Comparison of ENCODE assay signal across 1 cellular context in the genomic region with DNA sequence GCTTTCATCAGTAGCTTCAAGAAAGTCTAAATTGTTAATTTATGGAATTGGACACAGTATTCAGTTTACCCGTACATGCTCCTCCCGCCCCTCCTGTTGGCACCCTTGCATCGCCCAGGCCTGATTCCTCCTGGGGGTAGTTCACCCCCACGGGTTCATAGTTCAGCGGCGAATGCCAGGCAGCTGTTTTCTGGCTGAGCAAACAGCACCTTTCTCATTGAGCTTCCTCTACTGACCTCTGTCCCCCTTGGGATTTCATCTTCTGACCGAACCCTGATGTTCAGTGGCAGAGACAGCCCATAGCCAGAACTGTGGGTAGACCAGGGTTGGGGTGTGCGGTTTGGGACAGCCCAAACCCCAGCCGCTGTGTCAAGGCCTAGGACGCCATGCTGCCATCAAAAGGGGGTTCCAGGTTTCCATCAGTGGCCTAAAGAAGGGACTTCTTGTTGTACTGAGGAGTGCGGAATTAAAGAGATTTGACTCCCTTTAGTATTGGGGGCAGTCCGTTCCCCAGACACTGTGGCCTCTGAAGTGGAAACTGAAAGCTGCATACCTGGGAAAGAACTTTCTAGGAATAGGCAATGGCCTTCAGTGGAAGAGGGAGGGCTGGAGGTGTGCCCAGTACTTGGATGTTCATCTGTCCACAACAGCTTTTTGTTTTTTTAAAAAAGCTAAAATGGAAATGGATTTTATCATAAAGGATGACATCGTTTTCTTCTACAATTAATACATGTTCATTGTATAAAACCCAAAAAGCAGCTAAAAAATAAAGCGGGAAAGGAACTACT.
TF ChIP-seq lines count a peak whose summit lies in the region.

No MANE protein-coding gene starts in this region.

TF ChIP-seq in HepG2, 621 proteins besides CTCF, POLR2A, EP300 and RAD21 (continued from another document and continues in another):
- TF ChIP-seq, protein P1, sequence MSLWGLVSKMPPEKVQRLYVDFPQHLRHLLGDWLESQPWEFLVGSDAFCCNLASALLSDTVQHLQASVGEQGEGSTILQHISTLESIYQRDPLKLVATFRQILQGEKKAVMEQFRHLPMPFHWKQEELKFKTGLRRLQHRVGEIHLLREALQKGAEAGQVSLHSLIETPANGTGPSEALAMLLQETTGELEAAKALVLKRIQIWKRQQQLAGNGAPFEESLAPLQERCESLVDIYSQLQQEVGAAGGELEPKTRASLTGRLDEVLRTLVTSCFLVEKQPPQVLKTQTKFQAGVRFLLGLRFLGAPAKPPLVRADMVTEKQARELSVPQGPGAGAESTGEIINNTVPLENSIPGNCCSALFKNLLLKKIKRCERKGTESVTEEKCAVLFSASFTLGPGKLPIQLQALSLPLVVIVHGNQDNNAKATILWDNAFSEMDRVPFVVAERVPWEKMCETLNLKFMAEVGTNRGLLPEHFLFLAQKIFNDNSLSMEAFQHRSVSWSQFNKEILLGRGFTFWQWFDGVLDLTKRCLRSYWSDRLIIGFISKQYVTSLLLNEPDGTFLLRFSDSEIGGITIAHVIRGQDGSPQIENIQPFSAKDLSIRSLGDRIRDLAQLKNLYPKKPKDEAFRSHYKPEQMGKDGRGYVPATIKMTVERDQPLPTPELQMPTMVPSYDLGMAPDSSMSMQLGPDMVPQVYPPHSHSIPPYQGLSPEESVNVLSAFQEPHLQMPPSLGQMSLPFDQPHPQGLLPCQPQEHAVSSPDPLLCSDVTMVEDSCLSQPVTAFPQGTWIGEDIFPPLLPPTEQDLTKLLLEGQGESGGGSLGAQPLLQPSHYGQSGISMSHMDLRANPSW (CRISPR knock-in tag; IDR thresholded peaks at IDR 0.05; ENCODE audit: borderline replicate concordance) = no peak
- TF ChIP-seq HINFP (CRISPR knock-in tag; IDR thresholded peaks at IDR 0.05; ENCODE audit: low read depth) (no peak), KDM3A (CRISPR knock-in tag; IDR thresholded peaks at IDR 0.05; ENCODE audit: low read depth) (no peak), MED8 (CRISPR knock-in tag; IDR thresholded peaks at IDR 0.05; ENCODE audit: insufficient replicate concordance) (no peak), SYNCRIP (IDR thresholded peaks at IDR 0.05; ENCODE audit: insufficient read depth, low read depth, low read length) (no peak), ZNF326 (CRISPR knock-in tag; IDR thresholded peaks at IDR 0.05; ENCODE audit: borderline replicate concordance) (no peak), ATM (IDR thresholded peaks at IDR 0.05; ENCODE audit: borderline replicate concordance) (no peak), FOXA1 (IDR thresholded peaks at IDR 0.05) (no peak), FOXA1 (CRISPR knock-in tag; IDR thresholded peaks at IDR 0.05) (no peak), FOXM1 (CRISPR knock-in tag; IDR thresholded peaks at IDR 0.05) (no peak), SRSF9 (IDR thresholded peaks at IDR 0.05; ENCODE audit: borderline replicate concordance, insufficient read depth, low read depth, low read length, poor library complexity, severe bottlenecking) (no peak), ZMYM4 (CRISPR knock-in tag; IDR thresholded peaks at IDR 0.05) (no peak), PHF8 (CRISPR knock-in tag; IDR thresholded peaks at IDR 0.05) (no peak), POGZ (CRISPR knock-in tag; IDR thresholded peaks at IDR 0.05) (no peak), ZNF235 (CRISPR knock-in tag; IDR thresholded peaks at IDR 0.05; ENCODE audit: borderline replicate concordance) (no peak), NFAT5 (CRISPR knock-in tag; IDR thresholded peaks at IDR 0.05) (no peak), EHMT2 (IDR thresholded peaks at IDR 0.05; ENCODE audit: borderline replicate concordance, low read depth, low read length) (no peak), GABPB1 (CRISPR knock-in tag; IDR thresholded peaks at IDR 0.05) (no peak), ZNF768 (CRISPR knock-in tag; IDR thresholded peaks at IDR 0.05) (no peak), AHR (CRISPR knock-in tag; IDR thresholded peaks at IDR 0.05) (no peak), ADNP (CRISPR knock-in tag; IDR thresholded peaks at IDR 0.05) (no peak), E2F2 (CRISPR knock-in tag; IDR thresholded peaks at IDR 0.05; ENCODE audit: borderline replicate concordance) (no peak), ZNF740 (CRISPR knock-in tag; IDR thresholded peaks at IDR 0.05) (no peak)
- TF ChIP-seq, protein P2, sequence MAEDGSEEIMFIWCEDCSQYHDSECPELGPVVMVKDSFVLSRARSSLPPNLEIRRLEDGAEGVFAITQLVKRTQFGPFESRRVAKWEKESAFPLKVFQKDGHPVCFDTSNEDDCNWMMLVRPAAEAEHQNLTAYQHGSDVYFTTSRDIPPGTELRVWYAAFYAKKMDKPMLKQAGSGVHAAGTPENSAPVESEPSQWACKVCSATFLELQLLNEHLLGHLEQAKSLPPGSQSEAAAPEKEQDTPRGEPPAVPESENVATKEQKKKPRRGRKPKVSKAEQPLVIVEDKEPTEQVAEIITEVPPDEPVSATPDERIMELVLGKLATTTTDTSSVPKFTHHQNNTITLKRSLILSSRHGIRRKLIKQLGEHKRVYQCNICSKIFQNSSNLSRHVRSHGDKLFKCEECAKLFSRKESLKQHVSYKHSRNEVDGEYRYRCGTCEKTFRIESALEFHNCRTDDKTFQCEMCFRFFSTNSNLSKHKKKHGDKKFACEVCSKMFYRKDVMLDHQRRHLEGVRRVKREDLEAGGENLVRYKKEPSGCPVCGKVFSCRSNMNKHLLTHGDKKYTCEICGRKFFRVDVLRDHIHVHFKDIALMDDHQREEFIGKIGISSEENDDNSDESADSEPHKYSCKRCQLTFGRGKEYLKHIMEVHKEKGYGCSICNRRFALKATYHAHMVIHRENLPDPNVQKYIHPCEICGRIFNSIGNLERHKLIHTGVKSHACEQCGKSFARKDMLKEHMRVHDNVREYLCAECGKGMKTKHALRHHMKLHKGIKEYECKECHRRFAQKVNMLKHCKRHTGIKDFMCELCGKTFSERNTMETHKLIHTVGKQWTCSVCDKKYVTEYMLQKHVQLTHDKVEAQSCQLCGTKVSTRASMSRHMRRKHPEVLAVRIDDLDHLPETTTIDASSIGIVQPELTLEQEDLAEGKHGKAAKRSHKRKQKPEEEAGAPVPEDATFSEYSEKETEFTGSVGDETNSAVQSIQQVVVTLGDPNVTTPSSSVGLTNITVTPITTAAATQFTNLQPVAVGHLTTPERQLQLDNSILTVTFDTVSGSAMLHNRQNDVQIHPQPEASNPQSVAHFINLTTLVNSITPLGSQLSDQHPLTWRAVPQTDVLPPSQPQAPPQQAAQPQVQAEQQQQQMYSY (CRISPR knock-in tag; IDR thresholded peaks at IDR 0.05) = no peak
- TF ChIP-seq, protein P3, sequence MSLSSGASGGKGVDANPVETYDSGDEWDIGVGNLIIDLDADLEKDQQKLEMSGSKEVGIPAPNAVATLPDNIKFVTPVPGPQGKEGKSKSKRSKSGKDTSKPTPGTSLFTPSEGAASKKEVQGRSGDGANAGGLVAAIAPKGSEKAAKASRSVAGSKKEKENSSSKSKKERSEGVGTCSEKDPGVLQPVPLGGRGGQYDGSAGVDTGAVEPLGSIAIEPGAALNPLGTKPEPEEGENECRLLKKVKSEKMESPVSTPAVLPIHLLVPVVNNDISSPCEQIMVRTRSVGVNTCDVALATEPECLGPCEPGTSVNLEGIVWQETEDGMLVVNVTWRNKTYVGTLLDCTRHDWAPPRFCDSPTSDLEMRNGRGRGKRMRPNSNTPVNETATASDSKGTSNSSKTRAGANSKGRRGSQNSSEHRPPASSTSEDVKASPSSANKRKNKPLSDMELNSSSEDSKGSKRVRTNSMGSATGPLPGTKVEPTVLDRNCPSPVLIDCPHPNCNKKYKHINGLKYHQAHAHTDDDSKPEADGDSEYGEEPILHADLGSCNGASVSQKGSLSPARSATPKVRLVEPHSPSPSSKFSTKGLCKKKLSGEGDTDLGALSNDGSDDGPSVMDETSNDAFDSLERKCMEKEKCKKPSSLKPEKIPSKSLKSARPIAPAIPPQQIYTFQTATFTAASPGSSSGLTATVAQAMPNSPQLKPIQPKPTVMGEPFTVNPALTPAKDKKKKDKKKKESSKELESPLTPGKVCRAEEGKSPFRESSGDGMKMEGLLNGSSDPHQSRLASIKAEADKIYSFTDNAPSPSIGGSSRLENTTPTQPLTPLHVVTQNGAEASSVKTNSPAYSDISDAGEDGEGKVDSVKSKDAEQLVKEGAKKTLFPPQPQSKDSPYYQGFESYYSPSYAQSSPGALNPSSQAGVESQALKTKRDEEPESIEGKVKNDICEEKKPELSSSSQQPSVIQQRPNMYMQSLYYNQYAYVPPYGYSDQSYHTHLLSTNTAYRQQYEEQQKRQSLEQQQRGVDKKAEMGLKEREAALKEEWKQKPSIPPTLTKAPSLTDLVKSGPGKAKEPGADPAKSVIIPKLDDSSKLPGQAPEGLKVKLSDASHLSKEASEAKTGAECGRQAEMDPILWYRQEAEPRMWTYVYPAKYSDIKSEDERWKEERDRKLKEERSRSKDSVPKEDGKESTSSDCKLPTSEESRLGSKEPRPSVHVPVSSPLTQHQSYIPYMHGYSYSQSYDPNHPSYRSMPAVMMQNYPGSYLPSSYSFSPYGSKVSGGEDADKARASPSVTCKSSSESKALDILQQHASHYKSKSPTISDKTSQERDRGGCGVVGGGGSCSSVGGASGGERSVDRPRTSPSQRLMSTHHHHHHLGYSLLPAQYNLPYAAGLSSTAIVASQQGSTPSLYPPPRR (CRISPR knock-in tag; IDR thresholded peaks at IDR 0.05; ENCODE audit: borderline replicate concordance) = no peak
- TF ChIP-seq, protein P4, sequence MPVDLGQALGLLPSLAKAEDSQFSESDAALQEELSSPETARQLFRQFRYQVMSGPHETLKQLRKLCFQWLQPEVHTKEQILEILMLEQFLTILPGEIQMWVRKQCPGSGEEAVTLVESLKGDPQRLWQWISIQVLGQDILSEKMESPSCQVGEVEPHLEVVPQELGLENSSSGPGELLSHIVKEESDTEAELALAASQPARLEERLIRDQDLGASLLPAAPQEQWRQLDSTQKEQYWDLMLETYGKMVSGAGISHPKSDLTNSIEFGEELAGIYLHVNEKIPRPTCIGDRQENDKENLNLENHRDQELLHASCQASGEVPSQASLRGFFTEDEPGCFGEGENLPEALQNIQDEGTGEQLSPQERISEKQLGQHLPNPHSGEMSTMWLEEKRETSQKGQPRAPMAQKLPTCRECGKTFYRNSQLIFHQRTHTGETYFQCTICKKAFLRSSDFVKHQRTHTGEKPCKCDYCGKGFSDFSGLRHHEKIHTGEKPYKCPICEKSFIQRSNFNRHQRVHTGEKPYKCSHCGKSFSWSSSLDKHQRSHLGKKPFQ (CRISPR knock-in tag; IDR thresholded peaks at IDR 0.05; ENCODE audit: insufficient replicate concordance) = no peak
